ENCODE assay signal across 2 cellular contexts in genomic region chr3:10116138-10116460, GRCh38.
TF ChIP-seq lines count a peak whose summit lies in the region.

No MANE protein-coding gene starts in this region.

TF ChIP-seq in HEK293, 187 proteins besides CTCF, POLR2A, EP300 and RAD21 (continues in another document):
- TF ChIP-seq ZNF560 (tag by site-specific recombination; IDR thresholded peaks at IDR 0.05; ENCODE audit: borderline replicate concordance) (no peak), ZNF354C (tag by site-specific recombination; IDR thresholded peaks at IDR 0.05; ENCODE audit: borderline replicate concordance, low read depth) (no peak), ZNF623 (tag by site-specific recombination; IDR thresholded peaks at IDR 0.05) (no peak), ZNF391 (tag by site-specific recombination; IDR thresholded peaks at IDR 0.05; ENCODE audit: borderline replicate concordance, low read depth) (no peak), ZNF223 (tag by site-specific recombination; IDR thresholded peaks at IDR 0.05) (no peak), ZNF184 (tag by site-specific recombination; IDR thresholded peaks at IDR 0.05) (no peak), ZNF768 (tag by site-specific recombination; IDR thresholded peaks at IDR 0.05) (no peak), REST (tag by site-specific recombination; IDR thresholded peaks at IDR 0.05) (no peak), SETDB1 (IDR thresholded peaks at IDR 0.05; ENCODE audit: insufficient read length, low read length) (no peak), YY2 (tag by site-specific recombination; IDR thresholded peaks at IDR 0.05) (no peak), PRDM10 (tag by site-specific recombination; IDR thresholded peaks at IDR 0.05) (peak; percentile 50; the same call in 1 of the 2 replicates), ZNF585B (tag by site-specific recombination; IDR thresholded peaks at IDR 0.05) (no peak), TCF7L2 (IDR thresholded peaks at IDR 0.05; ENCODE audit: borderline replicate concordance, low read depth, low read length) (no peak), SP3 (tag by site-specific recombination; IDR thresholded peaks at IDR 0.05) (no peak), ZNF311 (tag by site-specific recombination; IDR thresholded peaks at IDR 0.05; ENCODE audit: borderline replicate concordance) (no peak)

TF ChIP-seq in endothelial cell of umbilical vein, 7 proteins besides CTCF, POLR2A, EP300 and RAD21:
- TF ChIP-seq MAX (IDR thresholded peaks at IDR 0.05; ENCODE audit: insufficient read depth, insufficient read length) (no peak), JUN (IDR thresholded peaks at IDR 0.05; ENCODE audit: borderline replicate concordance, insufficient read depth, insufficient read length, low read depth) (no peak), EZH2 (IDR thresholded peaks at IDR 0.05; ENCODE audit: borderline replicate concordance, low read depth, low read length, severe bottlenecking) (no peak), GATA2 (IDR thresholded peaks at IDR 0.05; ENCODE audit: insufficient read depth, insufficient read length, low read depth, low read length) (no peak), FOS (IDR thresholded peaks at IDR 0.05; ENCODE audit: borderline replicate concordance, insufficient read depth, low read length) (no peak), MYC (IDR thresholded peaks at IDR 0.05; ENCODE audit: low read depth, low read length) (no peak), POLR2AphosphoS5 (IDR thresholded peaks at IDR 0.05; ENCODE audit: insufficient read depth, low read depth, low read length) (no peak)
